In the genomic region with DNA sequence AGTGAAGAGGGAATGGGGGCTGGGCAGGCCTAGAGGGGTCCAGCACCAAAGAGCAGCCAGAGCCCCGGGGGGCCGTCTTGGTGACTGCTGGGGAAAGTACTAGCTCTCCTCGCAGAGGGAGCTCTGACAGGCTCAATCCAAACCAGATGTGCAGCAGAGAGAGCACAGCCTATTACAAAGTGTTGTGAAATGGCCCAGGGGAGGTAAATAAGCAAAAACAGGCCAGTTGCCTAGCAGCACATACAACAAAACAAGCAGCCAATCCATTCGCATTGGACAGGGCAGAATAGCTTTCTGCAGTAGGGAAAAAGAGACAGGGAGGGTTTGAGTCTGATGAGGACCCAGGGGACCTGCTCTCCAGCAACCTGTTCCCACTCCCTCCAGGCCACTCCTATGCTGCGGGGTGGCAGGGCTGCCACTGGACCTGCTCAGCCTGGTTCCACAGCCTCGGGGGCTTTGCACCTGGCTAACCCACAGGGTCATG, we compare ENCODE assay signal across 8 cellular contexts.
A peak's percentile ranks its signal among the peaks of the same experiment; 100 is the strongest.
DNase-seq lines count a peak whose midpoint lies in the region; ATAC-seq and TF ChIP-seq lines count a peak whose summit lies in the region.

No MANE protein-coding gene starts in this region.

- WGBS in right lobe of liver (ENCODE audit: insufficient coverage, low coverage, low lambda C conversion rate, missing lambda C conversion rate): 9% methylated on average over 4 of the region's 6 CpGs

- no peak overlapping the region for H3K27ac ChIP-seq in right lobe of liver
- peak overlapping the region; percentile 83 to 85 for H3K27ac ChIP-seq in uterus

- no peak overlapping the region for H3K4me3 ChIP-seq in right lobe of liver
- H3K4me3 ChIP-seq in uterus: no peak overlapping the region

- in situ Hi-C loops in T47D (cut with HindIII; ENCODE audit: low pct_unique_long_range_greater_than_20kb, low sequenced_read_pairs): no loop called here

- peak; percentile 86 to 92 (median 86) for ATAC-seq in right lobe of liver
- no peak for ATAC-seq in HG02759 (IDR thresholded peaks at IDR 0.05; ENCODE audit: unreplicated experiment)

- H3K9me3 ChIP-seq in right lobe of liver (no peaks in the 10 kb centered on the region), uterus (no peaks in the 10 kb centered on the region)

- H3K27me3 ChIP-seq in right lobe of liver: no peaks in the 10 kb centered on the region
- no peaks in the 10 kb centered on the region for H3K27me3 ChIP-seq in uterus

- DNase-seq in SIG-M5 treated with dmso at 0.1 percent for 504 hours (lab: John Stamatoyannopoulos, UW; ENCODE audit: unreplicated experiment) (peak; percentile 27), SIG-M5 (lab: John Stamatoyannopoulos, UW) (no peak), T47D (ENCODE audit: low read depth in 1 of 2, low spot score in 1 of 2) (peak; percentile 3 to 72), right lobe of liver (peak; percentile 30 to 78 (median 62)), uterus (peak; percentile 91 to 92), SKM-1 (lab: John Stamatoyannopoulos, UW; ENCODE audit: unreplicated experiment) (no peak)
- DNase-seq in activated CD4-positive, alpha-beta T cell treated with anti-CD3 and anti-CD28 coated beads, Interleukin-2, amount 50 U/mL, for 4 hours: no peak

- TF ChIP-seq CTCF in right lobe of liver (IDR thresholded peaks at IDR 0.05): peak in 2 of 4 donors; percentile 3 to 15
- TF ChIP-seq CTCF in uterus (IDR thresholded peaks at IDR 0.05): peak in 1 of 4 experiments; percentile 13

- no peaks in the 10 kb centered on the region for H3K36me3 ChIP-seq in right lobe of liver
- H3K36me3 ChIP-seq in uterus: no peaks in the 10 kb centered on the region

- TF ChIP-seq POLR2A in right lobe of liver (IDR thresholded peaks at IDR 0.05): no peak
- TF ChIP-seq POLR2A in uterus (IDR thresholded peaks at IDR 0.05): peak in 1 of 2 donors; percentile 22

- H3K4me1 ChIP-seq in right lobe of liver: peaks cover 0 to 20% (median 6%) of the 10 kb centered on the region in 4 donors
- H3K4me1 ChIP-seq in uterus: peaks cover 3 to 10% of the 10 kb centered on the region in 2 donors

- intact Hi-C loops in right lobe of liver (cut with DNase I): no loop called here
- intact Hi-C loops in uterus (cut with DNase I; ENCODE audit: low total_unique reads): no loop called here

Comparison
In these comparisons a context has a peak if more than half of its experiments do, and no peak if none do; other contexts are left out.
1. DNase-seq: peak in SIG-M5 treated with dmso at 0.1 percent for 504 hours (single experiment), T47D (2 of 2), right lobe of liver (3 of 3) and uterus (2 of 2); none in SIG-M5 (single experiment), SKM-1 (single experiment) and activated CD4-positive, alpha-beta T cell treated with anti-CD3 and anti-CD28 coated beads, Interleukin-2, amount 50 U/mL, for 4 hours (0 of 2).
2. H3K27ac ChIP-seq: peak in uterus (2 of 2); none in right lobe of liver (0 of 3).